In genomic region chr3:65971281-65972252, GRCh38 we compare ENCODE assay signal across 17 cellular contexts.
A peak's percentile ranks its signal among the peaks of the same experiment; 100 is the strongest.
DNase-seq lines count a peak whose midpoint lies in the region; ATAC-seq and TF ChIP-seq lines count a peak whose summit lies in the region.
"Had no signal": no experiment of that assay in that cellular context is flagged by ENCODE, and none has a peak within 500 bp of the region (broad histone marks: within the 10 kb centered on the region; RNA-seq: fewer than 3 reads in every experiment).

No MANE protein-coding gene starts in this region.

- TF ChIP-seq CTCF in IMR-90 (conservative IDR thresholded peaks at IDR 0.05; ENCODE audit: low read depth, low read length) (no peak), endodermal cell (conservative IDR thresholded peaks at IDR 0.05) (no peak), neural crest cell (conservative IDR thresholded peaks at IDR 0.05) (no peak), neural progenitor cell (IDR thresholded peaks at IDR 0.05) (no peak)

- intact Hi-C loops in IMR-90 (cut with micrococcal nuclease) = no loop called here

- no peak overlapping the region; the same call in 1 of the 2 replicates for H3K4ac ChIP-seq in IMR-90 (ENCODE audit: low read depth, low read length)

- no peak overlapping the region for H4K5ac ChIP-seq in IMR-90 (ENCODE audit: low read depth, low read length)

- H3K27ac ChIP-seq in IMR-90 (ENCODE audit: insufficient read depth, low read length) (no peak overlapping the region), endodermal cell (ENCODE audit: low read depth, low read length) (no peak overlapping the region), neural progenitor cell (no peak overlapping the region)
- H3K27ac ChIP-seq: dorsolateral prefrontal cortex, esophagus squamous epithelium, PC-9, psoas muscle, WERI-Rb-1 had no signal

- H3K4me2 ChIP-seq in IMR-90 (ENCODE audit: low read depth, low read length) (no peak overlapping the region), neural progenitor cell (no peak overlapping the region)
- H3K4me2 ChIP-seq: PC-9 had no signal

- H3K23ac ChIP-seq in IMR-90 (ENCODE audit: low read depth, low read length) = peak overlapping the region; percentile 25; the same call in 1 of the 2 replicates

- H4K20me1 ChIP-seq in IMR-90 (ENCODE audit: insufficient read depth, low read length) = 0 out of 2 replicates have a peak, but pooled peaks cover 4% of the 10 kb centered on the region
- H4K20me1 ChIP-seq in neural progenitor cell (ENCODE audit: low read depth) = peaks cover 4% of the 10 kb centered on the region

- H3K4me1 ChIP-seq in IMR-90 (ENCODE audit: control insufficient read depth, insufficient read depth, low read length) (no peaks in the 10 kb centered on the region; the same call in 1 of the 2 replicates), endodermal cell (ENCODE audit: control insufficient read depth, insufficient read depth, low read length) (peaks cover 10% of the 10 kb centered on the region), neural progenitor cell (peaks cover 14% of the 10 kb centered on the region)
- H3K4me1 ChIP-seq: esophagus squamous epithelium had no signal

- WGBS in IMR-90 (ENCODE audit: extremely low coverage in 2 of 2, insufficient read length in 1 of 2), 2 experiments = no CpG with 5 or more reads among the region's 7 CpGs
- 60 to 71% methylated on average over 4 to 7 of the region's 7 CpGs for WGBS in endodermal cell (ENCODE audit: insufficient coverage in 1 of 2, insufficient read length in 1 of 2), 2 experiments

- no peaks in the 10 kb centered on the region for H3K9me3 Mint-ChIP-seq in endodermal cell
- no peaks in the 10 kb centered on the region for H3K9me3 Mint-ChIP-seq in neural crest cell
- peaks cover 2% of the 10 kb centered on the region for H3K9me3 Mint-ChIP-seq in neural progenitor cell

- no TSS peak for BruUV-seq in IMR-90 (replicated peaks; lab: Mats Ljungman, UMichigan)

- no peak overlapping the region for H2AK9ac ChIP-seq in IMR-90 (replicated peaks; ENCODE audit: low read depth, low read length, poor library complexity)

- no peaks in the 10 kb centered on the region for H3K27me3 ChIP-seq in IMR-90 (ENCODE audit: control insufficient read depth, insufficient read depth, low read length)
- H3K27me3 ChIP-seq in endodermal cell (ENCODE audit: control insufficient read depth, insufficient read depth, low read length, poor library complexity, severe bottlenecking) = no peaks in the 10 kb centered on the region
- no peaks in the 10 kb centered on the region for H3K27me3 ChIP-seq in neural progenitor cell
- H3K27me3 ChIP-seq: body of pancreas, dorsolateral prefrontal cortex, esophagus squamous epithelium had no signal

- peaks cover 3% of the 10 kb centered on the region; the same call in 1 of the 2 replicates for H3K9me1 ChIP-seq in IMR-90 (ENCODE audit: insufficient read depth, low read length)

- H3K79me1 ChIP-seq in IMR-90 (ENCODE audit: low read depth in 1 of 2, low read length in 2 of 2) = peaks cover 18 to 52% of the 10 kb centered on the region in 2 experiments

- H4K8ac ChIP-seq in IMR-90 (ENCODE audit: low read depth in 2 of 2, low read length in 2 of 2) = no peak overlapping the region

- H3K4me1 Mint-ChIP-seq in endodermal cell = peaks cover 12% of the 10 kb centered on the region
- no peaks in the 10 kb centered on the region for H3K4me1 Mint-ChIP-seq in neural crest cell
- H3K4me1 Mint-ChIP-seq in neural progenitor cell = peaks cover 5% of the 10 kb centered on the region

- H3K36me3 Mint-ChIP-seq in endodermal cell (ENCODE audit: low read depth) (peaks cover 7% of the 10 kb centered on the region), neural crest cell (ENCODE audit: low read depth) (no peaks in the 10 kb centered on the region), neural progenitor cell (peaks cover 8% of the 10 kb centered on the region)

- H3K36me3 ChIP-seq in IMR-90 (ENCODE audit: control insufficient read depth, insufficient read depth, low read length) (peaks cover 1% of the 10 kb centered on the region), endodermal cell (ENCODE audit: control insufficient read depth, insufficient read depth, low read length) (no peaks in the 10 kb centered on the region), neural progenitor cell (no peaks in the 10 kb centered on the region)
- H3K36me3 ChIP-seq: esophagus squamous epithelium, WERI-Rb-1 had no signal

- peak overlapping the region; percentile 37 for H3K27ac Mint-ChIP-seq in endodermal cell
- H3K27ac Mint-ChIP-seq in neural crest cell (ENCODE audit: unreplicated experiment) = peak overlapping the region; percentile 38
- H3K27ac Mint-ChIP-seq in neural progenitor cell = no peak overlapping the region

- dilution Hi-C loops in IMR-90 (cut with HindIII; ENCODE audit: low sequenced_read_pairs, unreplicated experiment) = no loop called here

- H3K9me3 ChIP-seq in IMR-90 (ENCODE audit: control insufficient read depth, insufficient read depth, low read length) (peaks cover 2% of the 10 kb centered on the region; the same call in 1 of the 2 replicates), endodermal cell (ENCODE audit: control insufficient read depth, low read length) (no peaks in the 10 kb centered on the region), neural progenitor cell (ENCODE audit: low read depth) (no peaks in the 10 kb centered on the region)
- H3K9me3 ChIP-seq: body of pancreas, esophagus squamous epithelium, psoas muscle had no signal

- H3K18ac ChIP-seq in IMR-90 (ENCODE audit: low read depth, low read length) = no peak overlapping the region

- H2BK120ac ChIP-seq in IMR-90 (ENCODE audit: low read depth, low read length) = no peak overlapping the region

- H3K27me3 Mint-ChIP-seq in endodermal cell (ENCODE audit: insufficient read depth) (no peaks in the 10 kb centered on the region), neural crest cell (ENCODE audit: low read depth) (no peaks in the 10 kb centered on the region), neural progenitor cell (ENCODE audit: insufficient read depth, low read depth) (no peaks in the 10 kb centered on the region)

- H3K56ac ChIP-seq in IMR-90 (ENCODE audit: extremely low read depth, insufficient read depth, low read length) = no peak overlapping the region

- H2BK15ac ChIP-seq in IMR-90 (ENCODE audit: low read depth, low read length) = no peak overlapping the region

- POLR2A ChIA-PET in IMR-90 (lab: Charles Lee; ENCODE audit: unreplicated experiment) (no interaction called here), HEK293T (lab: Yijun Ruan, JAX) (no interaction called here)

- H3K14ac ChIP-seq in IMR-90 (replicated peaks; ENCODE audit: low read depth, low read length) = peak overlapping the region; percentile 64; the same call in 1 of the 2 replicates

- H2AK5ac ChIP-seq in IMR-90 (ENCODE audit: low read depth, low read length) = no peak overlapping the region

- no peak overlapping the region for H4K91ac ChIP-seq in IMR-90 (ENCODE audit: insufficient read depth, low read depth, low read length)

- H3F3A ChIP-seq in neural progenitor cell (ENCODE audit: low read depth) = no peaks in the 10 kb centered on the region

- H2BK5ac ChIP-seq in IMR-90 (ENCODE audit: low read depth, low read length, poor library complexity, severe bottlenecking) = no peak overlapping the region

- no peak for TF ChIP-seq POLR2A in IMR-90 (IDR thresholded peaks at IDR 0.05; ENCODE audit: low read depth, low read length)

- H2AFZ ChIP-seq in IMR-90 (replicated peaks; ENCODE audit: low read length, poor library complexity) (no peak overlapping the region), neural progenitor cell (replicated peaks) (no peak overlapping the region)
- H2AFZ ChIP-seq: PC-9 had no signal

- ATAC-seq in IMR-90 (ENCODE audit: low read depth) (0 out of 2 replicates have a peak, but pooled peaks have one; percentile 24), HG02973 (IDR thresholded peaks at IDR 0.05; ENCODE audit: unreplicated experiment) (no peak)
- ATAC-seq: body of pancreas, psoas muscle had no signal

- H3K9ac ChIP-seq in IMR-90 (ENCODE audit: low read depth, low read length) = no peak overlapping the region
- no peak overlapping the region for H3K9ac ChIP-seq in endodermal cell (ENCODE audit: extremely low read depth, low read length, poor library complexity, severe bottlenecking)
- no peak overlapping the region for H3K9ac ChIP-seq in neural progenitor cell

- no peak for TF ChIP-seq RAD21 in IMR-90 (IDR thresholded peaks at IDR 0.05; ENCODE audit: low read length)

- H2BK20ac ChIP-seq in IMR-90 (ENCODE audit: low read depth, low read length) = no peak overlapping the region

- peaks cover 27% of the 10 kb centered on the region for H3K79me2 ChIP-seq in neural progenitor cell (ENCODE audit: low read depth)

- in situ Hi-C loops in IMR-90 (cut with MboI; ENCODE audit: low sequenced_read_pairs) = no loop called here

- H3K4me3 ChIP-seq in IMR-90 (ENCODE audit: insufficient read depth, low read depth, low read length) (no peak overlapping the region), endodermal cell (ENCODE audit: low read length) (no peak overlapping the region), neural progenitor cell (no peak overlapping the region)
- H3K4me3 ChIP-seq: body of pancreas, dorsolateral prefrontal cortex, esophagus squamous epithelium, PC-9, psoas muscle had no signal

- CTCF ChIA-PET in IMR-90 (lab: Yijun Ruan, JAX) = interaction anchor here (0.7 kb wide), 1 partner anchor 162 kb away, joined by 4 read pairs; no protein-coding TSS in a partner anchor
- CTCF ChIA-PET in HEK293T (lab: Yijun Ruan, JAX) = no interaction called here

- DNase-seq in Daoy (ENCODE audit: low read depth) (peak; percentile 21), IMR-90 (no peak), endodermal cell (peak; percentile 76), neural crest cell (ENCODE audit: low read depth, low spot score) (no peak), neural progenitor cell (ENCODE audit: low spot score) (no peak), HEK293T (ENCODE audit: extremely low spot score) (no peak)
- no peak for DNase-seq in activated CD4-positive, alpha-beta T cell treated with anti-CD3 and anti-CD28 coated beads for 4 hours
- DNase-seq: body of pancreas, dorsolateral prefrontal cortex, esophagus squamous epithelium, glutamatergic neuron, NCI-H1694 treated with DMSO at 0.1 percent for 48 hours, NCI-H510A treated with DMSO at 0.1 percent for 48 hours, PC-9, psoas muscle, WERI-Rb-1 had no signal

- H3K4me3 Mint-ChIP-seq in endodermal cell (no peak overlapping the region), neural crest cell (no peak overlapping the region), neural progenitor cell (no peak overlapping the region)

TF ChIP-seq in HEK293T, 16 proteins besides CTCF, POLR2A, EP300 and RAD21:
- TF ChIP-seq TARDBP (IDR thresholded peaks at IDR 0.05) (no peak), PKNOX1 (IDR thresholded peaks at IDR 0.05) (no peak)

Comparison
In these comparisons a context has a peak if more than half of its experiments do, and no peak if none do; other contexts are left out.
1. DNase-seq: peak in Daoy (single experiment) and endodermal cell (single experiment); none in IMR-90 (single experiment), neural crest cell (single experiment), activated CD4-positive, alpha-beta T cell treated with anti-CD3 and anti-CD28 coated beads for 4 hours (0 of 2), neural progenitor cell (single experiment) and HEK293T (single experiment).